ENCODE assay signal across 13 cellular contexts in genomic region chr3:15800780-15801179, GRCh38. TPM values are rescaled to one million over a fixed set of nuclear protein-coding genes. Genes with fewer than 3 reads are reported as not detected.
A peak's percentile ranks its signal among the peaks of the same experiment; 100 is the strongest.
DNase-seq lines count a peak whose midpoint lies in the region; ATAC-seq and TF ChIP-seq lines count a peak whose summit lies in the region.
"Had no signal": no experiment of that assay in that cellular context is flagged by ENCODE, and none has a peak within 500 bp of the region (broad histone marks: within the 10 kb centered on the region; RNA-seq: fewer than 3 reads in every experiment).

No MANE protein-coding gene starts in this region.

- POLR2A ChIA-PET in Panc1 (lab: Charles Lee): no interaction called here

- H3K4me1 ChIP-seq in Panc1 (ENCODE audit: control insufficient read depth, insufficient read depth, low read length): peaks cover 34% of the 10 kb centered on the region
- peaks cover 9 to 84% (median 35%) of the 10 kb centered on the region in 4 donors for H3K4me1 ChIP-seq in stomach

- DNase-seq in T-helper 1 cell (no peak), Panc1 (ENCODE audit: low read depth, low spot score) (no peak), stomach (no peak), T1000 (lab: John Stamatoyannopoulos, UW) (no peak), Calu3 (no peak), GM13977 (ENCODE audit: low spot score) (no peak)
- DNase-seq in central memory CD8-positive, alpha-beta T cell (ENCODE audit: low spot score in 2 of 2): no peak
- DNase-seq: 8988T; activated T-cell treated with anti-CD3 and anti-CD28 coated beads, Interleukin-2, amount 50 U/mL, for 24 hours; DMS 273 treated with DMSO at 0.1 percent for 48 hours; tibial artery had no signal

- H3K36me3 ChIP-seq in Panc1 (ENCODE audit: control insufficient read depth, insufficient read depth, low read length) (no peaks in the 10 kb centered on the region), stomach (no peaks in the 10 kb centered on the region)
- H3K36me3 ChIP-seq: tibial artery had no signal

- peaks cover 4% of the 10 kb centered on the region for H3K9me3 Mint-ChIP-seq in T-helper 1 cell treated with Interleukin-12 subunit alpha and Interleukin-12 subunit beta and Interleukin-4 antibody, amounts not matched to agents 30 μg/mL and 1 μg/mL, for 36 hours
- H3K9me3 Mint-ChIP-seq in central memory CD8-positive, alpha-beta T cell: no peaks in the 10 kb centered on the region
- no peaks in the 10 kb centered on the region for H3K9me3 Mint-ChIP-seq in Calu3 (ENCODE audit: low read depth, unreplicated experiment)

- no peak for TF ChIP-seq EP300 in stomach (IDR thresholded peaks at IDR 0.05)

- H3K27me3 Mint-ChIP-seq in T-helper 1 cell treated with Interleukin-12 subunit alpha and Interleukin-12 subunit beta and Interleukin-4 antibody, amounts not matched to agents 30 μg/mL and 1 μg/mL, for 36 hours (ENCODE audit: low read depth): no peaks in the 10 kb centered on the region
- H3K27me3 Mint-ChIP-seq in central memory CD8-positive, alpha-beta T cell: no peaks in the 10 kb centered on the region
- no peaks in the 10 kb centered on the region for H3K27me3 Mint-ChIP-seq in Calu3 (ENCODE audit: unreplicated experiment)
- H3K27me3 Mint-ChIP-seq: activated T-cell treated with anti-CD3 and anti-CD28 coated beads, Interleukin-2, amount 50 U/mL, for 24 hours had no signal

- peaks cover 10% of the 10 kb centered on the region for H3K36me3 Mint-ChIP-seq in T-helper 1 cell treated with Interleukin-12 subunit alpha and Interleukin-12 subunit beta and Interleukin-4 antibody, amounts not matched to agents 30 μg/mL and 1 μg/mL, for 36 hours (ENCODE audit: low read depth)
- H3K36me3 Mint-ChIP-seq in central memory CD8-positive, alpha-beta T cell (ENCODE audit: insufficient read depth): peaks cover 1% of the 10 kb centered on the region
- peaks cover 5% of the 10 kb centered on the region for H3K36me3 Mint-ChIP-seq in Calu3 (ENCODE audit: insufficient read depth, unreplicated experiment)

- peak overlapping the region; percentile 78 for H3K27ac Mint-ChIP-seq in T-helper 1 cell treated with Interleukin-12 subunit alpha and Interleukin-12 subunit beta and Interleukin-4 antibody, amounts not matched to agents 30 μg/mL and 1 μg/mL, for 36 hours
- H3K27ac Mint-ChIP-seq in central memory CD8-positive, alpha-beta T cell (ENCODE audit: low read depth): peak overlapping the region; percentile 51
- no peak overlapping the region for H3K27ac Mint-ChIP-seq in Calu3 (ENCODE audit: unreplicated experiment)

- H3K4me3 ChIP-seq in Panc1 (ENCODE audit: low read depth in 2 of 2, low read length in 2 of 2): no peak overlapping the region
- H3K4me3 ChIP-seq in stomach: no peak overlapping the region
- H3K4me3 ChIP-seq: tibial artery had no signal

- H3K4me1 Mint-ChIP-seq in T-helper 1 cell treated with Interleukin-12 subunit alpha and Interleukin-12 subunit beta and Interleukin-4 antibody, amounts not matched to agents 30 μg/mL and 1 μg/mL, for 36 hours (ENCODE audit: low read depth): peaks cover 69% of the 10 kb centered on the region
- peaks cover 71% of the 10 kb centered on the region for H3K4me1 Mint-ChIP-seq in central memory CD8-positive, alpha-beta T cell
- peaks cover 26% of the 10 kb centered on the region for H3K4me1 Mint-ChIP-seq in Calu3 (ENCODE audit: low read depth, unreplicated experiment)

- H3K4me3 Mint-ChIP-seq in T-helper 1 cell treated with Interleukin-12 subunit alpha and Interleukin-12 subunit beta and Interleukin-4 antibody, amounts not matched to agents 30 μg/mL and 1 μg/mL, for 36 hours: no peak overlapping the region
- H3K4me3 Mint-ChIP-seq in central memory CD8-positive, alpha-beta T cell: no peak overlapping the region
- no peak overlapping the region for H3K4me3 Mint-ChIP-seq in Calu3 (ENCODE audit: low read depth, unreplicated experiment)
- H3K4me3 Mint-ChIP-seq: activated T-cell treated with anti-CD3 and anti-CD28 coated beads, Interleukin-2, amount 50 U/mL, for 24 hours had no signal

- no peak for ATAC-seq in Panc1
- no peak for ATAC-seq in central memory CD8-positive, alpha-beta T cell (replicated peaks; ENCODE audit: extremely low read depth, poor library complexity, severe bottlenecking)

- no peaks in the 10 kb centered on the region for H3K27me3 ChIP-seq in Panc1 (ENCODE audit: control insufficient read depth, insufficient read depth, low read length)
- no peaks in the 10 kb centered on the region for H3K27me3 ChIP-seq in stomach
- H3K27me3 ChIP-seq: tibial artery had no signal

- in situ Hi-C loops in Panc1 (cut with HindIII; ENCODE audit: low pct_unique_long_range_greater_than_20kb, low sequenced_read_pairs): no loop called here
- in situ Hi-C loops in GM13977 (cut with MboI; ENCODE audit: low pct_unique_long_range_greater_than_20kb, low sequenced_read_pairs, unreplicated experiment): loop anchor here (10.0 to 25.0 kb wide), 2 partner anchors 166 to 363 kb away; partner anchors contain the start of genes EAF1 and METTL6

- BruUV-seq in Panc1 (replicated peaks; lab: Mats Ljungman, UMichigan) (no TSS peak), Calu3 (replicated peaks; lab: Mats Ljungman, UMichigan) (no TSS peak)

- no peaks in the 10 kb centered on the region for H3K9me3 ChIP-seq in Panc1 (ENCODE audit: control insufficient read depth, insufficient read depth, low read depth, low read length)
- H3K9me3 ChIP-seq in stomach: no peaks in the 10 kb centered on the region
- H3K9me3 ChIP-seq: tibial artery had no signal

- H3K27ac ChIP-seq in Panc1 (ENCODE audit: low read length): peak overlapping the region; percentile 98
- peak overlapping the region in 3 of 5 donors; percentile 29 to 52 (median 47) for H3K27ac ChIP-seq in stomach
- H3K27ac ChIP-seq: VCaP had no signal

- TF ChIP-seq CTCF in Panc1 (IDR thresholded peaks at IDR 0.05): no peak
- no peak for TF ChIP-seq CTCF in stomach (IDR thresholded peaks at IDR 0.05)
- TF ChIP-seq CTCF in Calu3 (IDR thresholded peaks at IDR 0.05; ENCODE audit: unreplicated experiment): no peak
- TF ChIP-seq CTCF in GM13977 (IDR thresholded peaks at IDR 0.05; ENCODE audit: extremely low read depth, insufficient read depth, missing control alignments): no peak

- CTCF ChIA-PET in Panc1 (lab: Charles Lee) (no interaction called here), Calu3 (lab: Charles Lee) (no interaction called here)

- TF ChIP-seq POLR2A in stomach (IDR thresholded peaks at IDR 0.05): no peak

- intact Hi-C loops in Panc1 (cut with micrococcal nuclease; ENCODE audit: unreplicated experiment) (no loop called here), stomach (cut with DNase I; ENCODE audit: low total_unique reads) (no loop called here), Calu3 (cut with micrococcal nuclease; ENCODE audit: unreplicated experiment) (no loop called here)

RNA-seq across cellular contexts. Expression of gene ANKRD28, which starts 3.0 kb away (rescaled TPM):
- total RNA-seq in Panc1 (2021; ENCODE audit: unreplicated experiment) (89.3 TPM), stomach (100 to 1,000 TPM in 1 of 5 donors, 10 to 100 TPM in 4; 10.7 to 102 (median 43.8) TPM), Calu3 (2022) (54.2 and 57.7 TPM in 2 replicates)
- polyA plus RNA-seq in Panc1 (2012; ENCODE audit: insufficient read length): 35.0 TPM
- 10 to 100 TPM in 1 of 3 donors, 1 to 10 TPM in 2; 6.8 to 14.4 (median 9.8) TPM for polyA plus RNA-seq in stomach
